In the genomic region with DNA sequence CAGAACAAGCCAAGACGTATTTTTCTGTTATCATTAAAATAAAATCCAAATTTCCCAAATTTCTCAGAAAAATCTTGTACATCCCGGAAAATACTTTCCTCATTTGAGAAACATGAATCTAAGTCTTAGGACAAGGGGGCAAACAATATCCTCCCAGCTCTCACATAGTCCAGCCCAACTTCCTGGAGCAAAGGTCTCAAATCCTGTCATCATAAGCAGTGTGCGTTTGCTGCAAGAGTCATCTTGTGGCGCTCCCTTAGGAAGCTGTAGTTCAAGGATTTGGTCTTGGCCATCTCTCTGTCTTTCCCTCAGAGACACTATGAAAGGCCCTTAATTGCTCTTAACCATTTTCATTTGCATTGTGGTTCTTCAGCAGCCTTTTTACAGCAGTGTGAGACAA, we compare ENCODE assay signal across 18 cellular contexts. TPM values are rescaled to one million over a fixed set of nuclear protein-coding genes. Genes with fewer than 3 reads are reported as not detected.
DNase-seq lines count a peak whose midpoint lies in the region; ATAC-seq, FAIRE-seq and TF ChIP-seq lines count a peak whose summit lies in the region.
"Had no signal": no experiment of that assay in that cellular context is flagged by ENCODE, and none has a peak within 500 bp of the region (broad histone marks: within the 10 kb centered on the region; RNA-seq: fewer than 3 reads in every experiment).

No MANE protein-coding gene starts in this region.

- peak overlapping the region; percentile 48 for H3K27ac Mint-ChIP-seq in nephron progenitor cell
- H3K27ac Mint-ChIP-seq in activated naive CD4-positive, alpha-beta T cell treated with anti-CD3 and anti-CD28 coated beads, Interleukin-2, amount 10 ng/mL, durations not matched to agents 7 days and 5 days = no peak overlapping the region
- H3K27ac Mint-ChIP-seq: CD4-positive, alpha-beta memory T cell had no signal

- H3K9ac ChIP-seq in keratinocyte (ENCODE audit: control insufficient read depth, extremely low read depth, insufficient read depth, low read length) = no peak overlapping the region
- H3K9ac ChIP-seq in MM.1S (ENCODE audit: low read length) = no peak overlapping the region
- H3K9ac ChIP-seq: GM23248 had no signal

- H2AFZ ChIP-seq in PC-9 (no peak overlapping the region), keratinocyte (ENCODE audit: control insufficient read depth, low read length) (no peak overlapping the region), MM.1S (ENCODE audit: low read length) (no peak overlapping the region)
- H2AFZ ChIP-seq: GM23248 had no signal

- H3K4me1 Mint-ChIP-seq in nephron progenitor cell = peaks cover 10% of the 10 kb centered on the region
- H3K4me1 Mint-ChIP-seq in activated naive CD4-positive, alpha-beta T cell treated with anti-CD3 and anti-CD28 coated beads, Interleukin-2, amount 10 ng/mL, durations not matched to agents 7 days and 5 days = peaks cover 14% of the 10 kb centered on the region

- no peaks in the 10 kb centered on the region for H4K20me1 ChIP-seq in PC-9 (ENCODE audit: insufficient read depth)
- no peaks in the 10 kb centered on the region for H4K20me1 ChIP-seq in keratinocyte (ENCODE audit: control insufficient read depth, extremely low read depth, insufficient read depth, low read length)
- H4K20me1 ChIP-seq in MM.1S (ENCODE audit: insufficient read depth, low read length) = no peaks in the 10 kb centered on the region

- no peak for TF ChIP-seq EP300 in transverse colon (IDR thresholded peaks at IDR 0.05; ENCODE audit: low read depth)

- H3K79me2 ChIP-seq in PC-9 (ENCODE audit: low read depth) = no peaks in the 10 kb centered on the region
- H3K79me2 ChIP-seq in keratinocyte (ENCODE audit: control insufficient read depth, insufficient read depth, low read length) = peaks cover 4% of the 10 kb centered on the region
- no peaks in the 10 kb centered on the region for H3K79me2 ChIP-seq in MM.1S (ENCODE audit: low read length)

- POLR2A ChIA-PET in PC-9 (lab: Charles Lee; ENCODE audit: unreplicated experiment) = no interaction called here

- TF ChIP-seq CTCF in PC-9 (conservative IDR thresholded peaks at IDR 0.05) (no peak), keratinocyte (optimal IDR thresholded peaks at IDR 0.05 in 1 of 3, IDR thresholded peaks at IDR 0.05 in 1 of 3, conservative IDR thresholded peaks at IDR 0.05 in 1 of 3; ENCODE audit: extremely low read depth in 1 of 3, insufficient read depth in 2 of 3, low read length in 3 of 3) (no peak), nephron progenitor cell (IDR thresholded peaks at IDR 0.05) (no peak), transverse colon (IDR thresholded peaks at IDR 0.05) (no peak), MM.1S (IDR thresholded peaks at IDR 0.05; ENCODE audit: low read length) (no peak)

- H3K4me3 Mint-ChIP-seq in nephron progenitor cell = no peak overlapping the region
- H3K4me3 Mint-ChIP-seq in activated naive CD4-positive, alpha-beta T cell treated with anti-CD3 and anti-CD28 coated beads, Interleukin-2, amount 10 ng/mL, durations not matched to agents 7 days and 5 days = no peak overlapping the region
- H3K4me3 Mint-ChIP-seq: CD4-positive, alpha-beta memory T cell had no signal

- intact Hi-C loops in PC-9 (cut with micrococcal nuclease; ENCODE audit: unreplicated experiment) = no loop called here
- intact Hi-C loops in transverse colon (cut with DNase I; ENCODE audit: low total_unique reads) = no loop called here
- intact Hi-C loops in right cardiac atrium (cut with DNase I) = no loop called here

- no peaks in the 10 kb centered on the region for H3K9me1 ChIP-seq in keratinocyte (ENCODE audit: control insufficient read depth, extremely low read depth, insufficient read depth, low read length)

- H3K36me3 Mint-ChIP-seq in nephron progenitor cell (ENCODE audit: low read depth) = peaks cover 15% of the 10 kb centered on the region
- H3K36me3 Mint-ChIP-seq in activated naive CD4-positive, alpha-beta T cell treated with anti-CD3 and anti-CD28 coated beads, Interleukin-2, amount 10 ng/mL, durations not matched to agents 7 days and 5 days = no peaks in the 10 kb centered on the region

- no TSS peak for BruUV-seq in PC-9 (replicated peaks; lab: Mats Ljungman, UMichigan)

- dilution Hi-C loops in keratinocyte (cut with MboI; ENCODE audit: extremely low pct_ligation_motif_present, low sequenced_read_pairs) = no loop called here

- WGBS in transverse colon (ENCODE audit: low coverage in 1 of 2), 2 donors = 57 to 60% methylated on average over 4 of the region's 4 CpGs
- 59% methylated on average over 4 of the region's 4 CpGs for WGBS in right cardiac atrium

- H3K9me3 ChIP-seq in PC-9 (ENCODE audit: insufficient read depth, low read depth) (peaks cover 20% of the 10 kb centered on the region; the same call in 1 of the 2 replicates), keratinocyte (ENCODE audit: control insufficient read depth, low read depth, low read length) (peaks cover 11% of the 10 kb centered on the region), transverse colon (peaks cover 9 to 12% of the 10 kb centered on the region in 2 donors), right cardiac atrium (ENCODE audit: control insufficient read depth, low read length) (no peaks in the 10 kb centered on the region), MM.1S (replicated peaks; ENCODE audit: insufficient read depth, low read length) (no peaks in the 10 kb centered on the region)

- peaks cover 68% of the 10 kb centered on the region for H3K4me1 ChIP-seq in PC-9 (replicated peaks; ENCODE audit: insufficient read depth)
- peaks cover 44% of the 10 kb centered on the region for H3K4me1 ChIP-seq in keratinocyte (ENCODE audit: control insufficient read depth, extremely low read depth, insufficient read depth, low read length)
- H3K4me1 ChIP-seq in transverse colon = peaks cover 5 to 21% (median 12%) of the 10 kb centered on the region in 4 donors
- H3K4me1 ChIP-seq in right cardiac atrium (ENCODE audit: control insufficient read depth, insufficient read depth, low read length) = no peaks in the 10 kb centered on the region
- peaks cover 21% of the 10 kb centered on the region for H3K4me1 ChIP-seq in MM.1S (ENCODE audit: low read length)
- H3K4me1 ChIP-seq: BE2C had no signal

- no peak overlapping the region for H3K4me3 ChIP-seq in PC-9
- H3K4me3 ChIP-seq in keratinocyte (ENCODE audit: control insufficient read depth in 2 of 3, extremely low read depth in 1 of 3, insufficient read depth in 2 of 3, low read depth in 1 of 3, low read length in 3 of 3) = no peak overlapping the region
- H3K4me3 ChIP-seq in transverse colon = no peak overlapping the region
- H3K4me3 ChIP-seq in right cardiac atrium (ENCODE audit: low read length) = no peak overlapping the region
- H3K4me3 ChIP-seq in MM.1S (ENCODE audit: low read length) = no peak overlapping the region
- H3K4me3 ChIP-seq: A549, GM23248 had no signal

- peaks cover 34% of the 10 kb centered on the region for H3K9me3 Mint-ChIP-seq in nephron progenitor cell
- H3K9me3 Mint-ChIP-seq in activated naive CD4-positive, alpha-beta T cell treated with anti-CD3 and anti-CD28 coated beads, Interleukin-2, amount 10 ng/mL, durations not matched to agents 7 days and 5 days = peaks cover 23% of the 10 kb centered on the region

- H3K27me3 ChIP-seq in PC-9 (ENCODE audit: insufficient read depth, low read depth) = no peaks in the 10 kb centered on the region
- no peaks in the 10 kb centered on the region for H3K27me3 ChIP-seq in keratinocyte (ENCODE audit: control insufficient read depth, extremely low read depth, insufficient read depth, low read length)
- no peaks in the 10 kb centered on the region for H3K27me3 ChIP-seq in transverse colon
- H3K27me3 ChIP-seq in right cardiac atrium (ENCODE audit: control insufficient read depth, insufficient read depth) = no peaks in the 10 kb centered on the region
- no peaks in the 10 kb centered on the region for H3K27me3 ChIP-seq in MM.1S (replicated peaks; ENCODE audit: insufficient read depth, low read length)
- H3K27me3 ChIP-seq: BE2C had no signal

- in situ Hi-C loops in transverse colon (cut with MboI; ENCODE audit: low pct_ligation_motif_present in 1 of 4, low pct_unique_long_range_greater_than_20kb in 1 of 4, low sequenced_read_pairs in 3 of 4) = no loop called here

- no peaks in the 10 kb centered on the region for H3K36me3 ChIP-seq in PC-9 (ENCODE audit: low read depth)
- peaks cover 0 to 3% of the 10 kb centered on the region in 2 experiments for H3K36me3 ChIP-seq in keratinocyte (ENCODE audit: control insufficient read depth in 2 of 2, extremely low read depth in 1 of 2, insufficient read depth in 2 of 2, low read length in 2 of 2)
- H3K36me3 ChIP-seq in transverse colon = no peaks in the 10 kb centered on the region
- H3K36me3 ChIP-seq in MM.1S (replicated peaks; ENCODE audit: insufficient read depth, low read length) = no peaks in the 10 kb centered on the region
- H3K36me3 ChIP-seq: BE2C had no signal

- peaks cover 4% of the 10 kb centered on the region for H3K27me3 Mint-ChIP-seq in nephron progenitor cell (ENCODE audit: low read depth, poor library complexity)
- no peaks in the 10 kb centered on the region for H3K27me3 Mint-ChIP-seq in activated naive CD4-positive, alpha-beta T cell treated with anti-CD3 and anti-CD28 coated beads, Interleukin-2, amount 10 ng/mL, durations not matched to agents 7 days and 5 days
- H3K27me3 Mint-ChIP-seq: CD4-positive, alpha-beta memory T cell had no signal

- H3K27ac ChIP-seq in PC-9 = peak overlapping the region; percentile 93
- peak overlapping the region; percentile 9 for H3K27ac ChIP-seq in keratinocyte (ENCODE audit: control insufficient read depth, insufficient read depth, low read length)
- H3K27ac ChIP-seq in transverse colon = no peak overlapping the region
- H3K27ac ChIP-seq in right cardiac atrium (ENCODE audit: low read length) = no peak overlapping the region
- H3K27ac ChIP-seq in MM.1S (ENCODE audit: low read length) = no peak overlapping the region
- H3K27ac ChIP-seq: A549, C4-2B had no signal

- ATAC-seq in right cardiac atrium = no peak
- ATAC-seq: A549, HCT116 had no signal

- CTCF ChIA-PET in PC-9 (lab: Charles Lee) = no interaction called here
- CTCF ChIA-PET in activated naive CD4-positive, alpha-beta T cell treated with anti-CD3 and anti-CD28 coated beads, Interleukin-2, amount 10 ng/mL, durations not matched to agents 7 days and 5 days (lab: Charles Lee) = interaction anchor here (0.6 to 1.4 kb wide), 2 partner anchors 127 to 260 kb away, joined by 3 read pairs; no protein-coding TSS in a partner anchor

- no peaks in the 10 kb centered on the region for H3K9me2 ChIP-seq in PC-9 (ENCODE audit: insufficient read depth)
- H3K9me2 ChIP-seq in MM.1S (replicated peaks; ENCODE audit: insufficient read depth, low read length) = no peaks in the 10 kb centered on the region

- H3K4me2 ChIP-seq in PC-9 (peak overlapping the region; percentile 70; the same call in 1 of the 2 replicates), keratinocyte (ENCODE audit: control insufficient read depth, extremely low read depth, insufficient read depth, low read depth, low read length) (no peak overlapping the region), MM.1S (ENCODE audit: low read depth, low read length) (no peak overlapping the region)
- H3K4me2 ChIP-seq: A549 had no signal

- TF ChIP-seq POLR2A in transverse colon (IDR thresholded peaks at IDR 0.05) = no peak

- no peak for FAIRE-seq in keratinocyte (lab: Jason Lieb, UNC)
- FAIRE-seq: A549, GM12892, H54 had no signal

- DNase-seq in PC-9 = no peak
- no peak for DNase-seq in keratinocyte (ENCODE audit: low read depth, low spot score)
- DNase-seq in nephron progenitor cell = no peak
- peak; percentile 16 for DNase-seq in transverse colon
- DNase-seq in right cardiac atrium = no peak
- DNase-seq in activated CD4-positive, alpha-beta T cell treated with anti-CD3 and anti-CD28 coated beads for 1 hour = no peak
- DNase-seq in MM.1S = no peak
- no peak for DNase-seq in activated naive CD4-positive, alpha-beta T cell treated with anti-CD3 and anti-CD28 coated beads, Interleukin-2, amount 10 ng/mL, durations not matched to agents 7 days and 5 days
- DNase-seq: BE2C; CD4-positive, alpha-beta memory T cell; DND-41; GDM1; GM23248 had no signal

- H3F3A ChIP-seq in PC-9 (ENCODE audit: insufficient read depth, low read depth) = peaks cover 45% of the 10 kb centered on the region
- H3F3A ChIP-seq in MM.1S (ENCODE audit: insufficient read depth, low read length) = peaks cover 17% of the 10 kb centered on the region

RNA-seq across cellular contexts. Expression of gene GSK3B, which starts 57.5 kb away (rescaled TPM):
- total RNA-seq in PC-9 (2021) (51.5 and 62.0 TPM in 2 replicates), transverse colon (10 to 100 TPM; 14.7 to 35.9 (median 24.2) TPM), right cardiac atrium (10 to 100 TPM; 37.9 to 44.6 (median 41.1) TPM)
- polyA plus RNA-seq in keratinocyte (62.0 to 73.3 TPM (median 68.5 TPM) in 3 replicates), right cardiac atrium (11.4 TPM)
- polyA plus RNA-seq in keratinocyte (2011; ENCODE audit: low read depth) = 10.7 TPM
- polyA plus RNA-seq in keratinocyte (2011; cell fraction: cytosol; rRNA removed) = 44.5 and 70.9 TPM in 2 replicates
- 52.7 and 60.1 TPM in 2 replicates for polyA plus RNA-seq in keratinocyte (2011; cell fraction: nucleus; rRNA removed)
- 33.2 and 50.8 TPM in 2 replicates for polyA plus RNA-seq in keratinocyte (2012; ENCODE audit: low replicate concordance)
- 122 to 165 TPM (median 142 TPM) in 3 replicates for polyA minus RNA-seq in keratinocyte
- polyA minus RNA-seq in keratinocyte (2011; cell fraction: cytosol; rRNA and poly(A)+ RNA removed) = 90.7 TPM
- polyA minus RNA-seq in keratinocyte (2011; cell fraction: nucleus; rRNA and poly(A)+ RNA removed) = 97.9 and 213 TPM in 2 replicates

Comparison
In these comparisons a context has a peak if more than half of its experiments do, and no peak if none do; other contexts are left out.
1. H3K27ac ChIP-seq: peak in PC-9 (single experiment) and keratinocyte (single experiment); none in transverse colon (0 of 4), right cardiac atrium (single experiment) and MM.1S (single experiment).